10 cellular contexts compared by ENCODE assay signal in the genomic region with DNA sequence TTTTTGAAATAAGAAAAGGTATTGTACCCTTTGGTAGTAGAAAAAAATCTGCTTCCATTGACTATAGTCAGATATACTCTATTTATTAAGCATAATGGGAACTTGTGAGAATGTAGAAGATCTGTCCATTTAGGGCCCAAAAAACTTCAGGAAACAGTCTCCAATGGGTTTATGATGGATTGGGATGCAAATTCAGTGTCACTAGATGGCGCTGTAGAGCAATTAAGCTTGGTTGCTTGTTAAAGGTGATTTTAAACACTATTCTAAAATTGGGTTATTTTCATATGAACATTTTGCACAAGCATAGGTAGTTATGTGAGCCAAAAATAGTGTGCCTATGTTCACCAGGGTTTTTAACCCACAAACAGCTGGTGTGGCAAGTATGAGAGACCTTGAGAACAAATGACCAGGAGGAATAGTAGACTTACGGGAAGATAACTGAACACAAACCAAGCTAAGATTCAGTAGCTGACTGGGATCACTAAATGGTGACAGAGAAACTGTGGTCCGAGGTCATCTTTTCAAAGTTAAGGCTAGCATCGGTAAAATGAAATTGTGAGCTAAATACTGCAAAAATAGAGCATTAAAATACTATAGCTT.
DNase-seq lines count a peak whose midpoint lies in the region; FAIRE-seq and TF ChIP-seq lines count a peak whose summit lies in the region.
"Had no signal": no experiment of that assay in that cellular context is flagged by ENCODE, and none has a peak within 500 bp of the region (broad histone marks: within the 10 kb centered on the region; RNA-seq: fewer than 3 reads in every experiment).

No MANE protein-coding gene starts in this region.

- FAIRE-seq in endothelial cell of umbilical vein (lab: Jason Lieb, UNC), result peak; percentile 87

- H3K27me3 Mint-ChIP-seq in H9 (ENCODE audit: low read depth), result no peaks in the 10 kb centered on the region
- H3K27me3 Mint-ChIP-seq: activated naive CD4-positive, alpha-beta T cell treated with anti-CD3 and anti-CD28 coated beads, Interleukin-2, amount 50 U/mL, for 24 hours had no signal

- CTCF ChIA-PET in PC-9 (lab: Charles Lee) (interaction anchor here (0.5 to 0.7 kb wide), 2 partner anchors 45 to 278 kb away, joined by 3 to 6 read pairs; no protein-coding TSS in a partner anchor), endothelial cell of umbilical vein (lab: Charles Lee) (interaction anchor here (0.6 to 3.6 kb wide), 51 partner anchors 8 to 1004 kb away, joined by 3 to 60 read pairs (median 3); no protein-coding TSS in a partner anchor)

- H3K27ac ChIP-seq in H9 (ENCODE audit: insufficient read length, low read depth, low read length) (no peak overlapping the region), PC-9 (no peak overlapping the region), endothelial cell of umbilical vein (ENCODE audit: insufficient read depth, low read depth, low read length) (no peak overlapping the region), osteoblast (ENCODE audit: low read depth, low read length) (no peak overlapping the region)

- no peaks in the 10 kb centered on the region for H3K79me1 ChIP-seq in H9 (ENCODE audit: insufficient read depth, low read depth, low read length, poor library complexity, severe bottlenecking)

- no peak overlapping the region for H3K27ac Mint-ChIP-seq in H9
- H3K27ac Mint-ChIP-seq: activated naive CD4-positive, alpha-beta T cell treated with anti-CD3 and anti-CD28 coated beads, Interleukin-2, amount 50 U/mL, for 24 hours; CD8-positive, alpha-beta memory T cell had no signal

- H3K27me3 ChIP-seq in H9 (ENCODE audit: insufficient read depth, low read length), result no peaks in the 10 kb centered on the region
- no peaks in the 10 kb centered on the region for H3K27me3 ChIP-seq in PC-9 (ENCODE audit: insufficient read depth, low read depth)
- peaks cover 4 to 9% of the 10 kb centered on the region in 2 experiments for H3K27me3 ChIP-seq in endothelial cell of umbilical vein (ENCODE audit: control insufficient read depth in 2 of 2, insufficient read depth in 2 of 2, low read length in 2 of 2)
- no peaks in the 10 kb centered on the region for H3K27me3 ChIP-seq in osteoblast (ENCODE audit: insufficient read depth, low read length)

- no peaks in the 10 kb centered on the region for H3K23me2 ChIP-seq in H9 (ENCODE audit: insufficient read length, low read depth, low read length, poor library complexity, severe bottlenecking)

- H2AK5ac ChIP-seq in H9 (ENCODE audit: insufficient read length, low read length), result no peak overlapping the region

- H3K9me2 ChIP-seq in PC-9 (ENCODE audit: insufficient read depth), result no peaks in the 10 kb centered on the region

- H4K8ac ChIP-seq in H9 (replicated peaks; ENCODE audit: insufficient read length, low read depth, low read length), result no peak overlapping the region

- peak; percentile 3 for DNase-seq in NCI-H146 (lab: John Stamatoyannopoulos, UW)
- DNase-seq in NCI-H146 treated with DMSO at 0.1 percent for 48 hours (lab: John Stamatoyannopoulos, UW; ENCODE audit: unreplicated experiment), result no peak
- no peak for DNase-seq in H9
- DNase-seq in PC-9, result peak; percentile 20 to 41
- peak; percentile 61 for DNase-seq in endothelial cell of umbilical vein (ENCODE audit: low read depth, low spot score)
- no peak for DNase-seq in osteoblast (ENCODE audit: insufficient read length, low spot score, missing footprints)
- no peak for DNase-seq in NCI-H774 (lab: John Stamatoyannopoulos, UW)
- DNase-seq in NCI-H524 treated with DMSO at 0.1 percent for 48 hours (lab: John Stamatoyannopoulos, UW), result no peak

- no peak for TF ChIP-seq POLR2A in endothelial cell of umbilical vein (IDR thresholded peaks at IDR 0.05; ENCODE audit: low read depth, low read length)

- H4K5ac ChIP-seq in H9 (ENCODE audit: insufficient read length, low read depth, low read length), result no peak overlapping the region

- H4K20me1 ChIP-seq in H9 (ENCODE audit: control insufficient read depth, insufficient read depth, insufficient read length), result no peaks in the 10 kb centered on the region
- H4K20me1 ChIP-seq in PC-9 (ENCODE audit: insufficient read depth), result no peaks in the 10 kb centered on the region
- no peaks in the 10 kb centered on the region for H4K20me1 ChIP-seq in endothelial cell of umbilical vein (replicated peaks; ENCODE audit: control insufficient read depth, extremely low read depth, insufficient read depth, low read length)
- H4K20me1 ChIP-seq in osteoblast (ENCODE audit: insufficient read depth, low read length), result no peaks in the 10 kb centered on the region

- H3K23ac ChIP-seq in H9 (ENCODE audit: insufficient read length, low read depth, low read length), result no peak overlapping the region

- H3K4me3 Mint-ChIP-seq in H9, result no peak overlapping the region
- H3K4me3 Mint-ChIP-seq: activated naive CD4-positive, alpha-beta T cell treated with anti-CD3 and anti-CD28 coated beads, Interleukin-2, amount 50 U/mL, for 24 hours; CD8-positive, alpha-beta memory T cell had no signal

- no peaks in the 10 kb centered on the region for H3K9me3 Mint-ChIP-seq in H9
- H3K9me3 Mint-ChIP-seq: activated naive CD4-positive, alpha-beta T cell treated with anti-CD3 and anti-CD28 coated beads, Interleukin-2, amount 50 U/mL, for 24 hours; CD8-positive, alpha-beta memory T cell had no signal

- intact Hi-C loops in PC-9 (cut with micrococcal nuclease; ENCODE audit: unreplicated experiment) (loop anchor here (5.0 to 10.0 kb wide), 2 partner anchors 247 to 820 kb away; no protein-coding TSS in a partner anchor), endothelial cell of umbilical vein (cut with micrococcal nuclease) (loop anchor here (1.0 to 5.0 kb wide), 3 partner anchors 242 to 1002 kb away; no protein-coding TSS in a partner anchor)

- BruUV-seq in PC-9 (replicated peaks; lab: Mats Ljungman, UMichigan) (no TSS peak), endothelial cell of umbilical vein (replicated peaks; lab: Mats Ljungman, UMichigan) (no TSS peak)

- no peak overlapping the region for H2BK120ac ChIP-seq in H9 (ENCODE audit: low read depth, low read length, poor library complexity, severe bottlenecking)

- POLR2A ChIA-PET in PC-9 (lab: Charles Lee; ENCODE audit: unreplicated experiment) (no interaction called here), endothelial cell of umbilical vein (lab: Charles Lee) (no interaction called here)

- no peak overlapping the region for H3K4me3 ChIP-seq in PC-9
- no peak overlapping the region for H3K4me3 ChIP-seq in endothelial cell of umbilical vein (replicated peaks in 1 of 3; ENCODE audit: insufficient read depth in 1 of 3, low read depth in 1 of 3, low read length in 3 of 3)
- H3K4me3 ChIP-seq in osteoblast (ENCODE audit: insufficient read depth, low read length), result no peak overlapping the region

- H3K4me2 ChIP-seq in H9 (ENCODE audit: insufficient read depth, insufficient read length, low read length), result no peak overlapping the region
- H3K4me2 ChIP-seq in PC-9, result no peak overlapping the region
- H3K4me2 ChIP-seq in endothelial cell of umbilical vein (ENCODE audit: insufficient read depth, low read length), result no peak overlapping the region
- no peak overlapping the region for H3K4me2 ChIP-seq in osteoblast (ENCODE audit: insufficient read depth, low read length)

- H2BK15ac ChIP-seq in H9 (ENCODE audit: low read depth, low read length), result no peak overlapping the region

- WGBS in H9 (ENCODE audit: extremely low coverage, insufficient read length, low lambda C conversion rate), result no CpG with 5 or more reads among the region's 4 CpGs

- no peak overlapping the region for H2BK5ac ChIP-seq in H9 (ENCODE audit: insufficient read length, low read length)

- H3T11ph ChIP-seq in H9 (ENCODE audit: low read length), result no peak overlapping the region

- H3K4me1 ChIP-seq in H9 (ENCODE audit: insufficient read depth, low read length) (no peaks in the 10 kb centered on the region), PC-9 (replicated peaks; ENCODE audit: insufficient read depth) (no peaks in the 10 kb centered on the region), endothelial cell of umbilical vein (ENCODE audit: control insufficient read depth, extremely low read depth, insufficient read depth, low read length) (no peaks in the 10 kb centered on the region), osteoblast (ENCODE audit: insufficient read depth, low read length) (no peaks in the 10 kb centered on the region)

- no peak overlapping the region for H4K91ac ChIP-seq in H9 (ENCODE audit: insufficient read length, low read depth, low read length)

- no peaks in the 10 kb centered on the region for H3K36me3 ChIP-seq in PC-9 (ENCODE audit: low read depth)
- H3K36me3 ChIP-seq in endothelial cell of umbilical vein (ENCODE audit: control insufficient read depth in 2 of 2, extremely low read depth in 1 of 2, insufficient read depth in 2 of 2, low read length in 2 of 2), result no peaks in the 10 kb centered on the region
- no peaks in the 10 kb centered on the region for H3K36me3 ChIP-seq in osteoblast (ENCODE audit: insufficient read depth, low read length)

- dilution Hi-C loops in endothelial cell of umbilical vein (cut with MboI; ENCODE audit: extremely low pct_ligation_motif_present, low sequenced_read_pairs), result no loop called here

- no peak overlapping the region for H3K14ac ChIP-seq in H9 (ENCODE audit: insufficient read depth, low read length)

- no peak overlapping the region for H2BK20ac ChIP-seq in H9 (ENCODE audit: low read depth, low read length, poor library complexity, severe bottlenecking)

- H3K79me2 ChIP-seq in H9 (ENCODE audit: insufficient read depth, low read length), result no peaks in the 10 kb centered on the region
- H3K79me2 ChIP-seq in PC-9 (ENCODE audit: low read depth), result no peaks in the 10 kb centered on the region
- no peaks in the 10 kb centered on the region for H3K79me2 ChIP-seq in endothelial cell of umbilical vein (ENCODE audit: control insufficient read depth, insufficient read depth, low read length)
- H3K79me2 ChIP-seq in osteoblast (ENCODE audit: insufficient read depth, low read length), result no peaks in the 10 kb centered on the region

- H3K9me3 ChIP-seq in H9 (ENCODE audit: control insufficient read depth, low read depth, low read length) (no peaks in the 10 kb centered on the region), PC-9 (ENCODE audit: insufficient read depth, low read depth) (no peaks in the 10 kb centered on the region), endothelial cell of umbilical vein (replicated peaks; ENCODE audit: control insufficient read depth, insufficient read depth, low read length) (no peaks in the 10 kb centered on the region), osteoblast (ENCODE audit: low read depth, low read length) (no peaks in the 10 kb centered on the region)

- no peak overlapping the region for H3K9ac ChIP-seq in H9 (ENCODE audit: extremely low read depth, insufficient read length, low read length)
- no peak overlapping the region for H3K9ac ChIP-seq in endothelial cell of umbilical vein (replicated peaks; ENCODE audit: extremely low read depth, insufficient read depth, low read length)

- H3K4me1 Mint-ChIP-seq in H9, result no peaks in the 10 kb centered on the region
- H3K4me1 Mint-ChIP-seq: activated naive CD4-positive, alpha-beta T cell treated with anti-CD3 and anti-CD28 coated beads, Interleukin-2, amount 50 U/mL, for 24 hours; CD8-positive, alpha-beta memory T cell had no signal

- no peak overlapping the region for H2BK12ac ChIP-seq in H9 (ENCODE audit: insufficient read length, low read depth, low read length)

- H3K56ac ChIP-seq in H9 (ENCODE audit: insufficient read length, low read depth, low read length), result no peak overlapping the region

- H3K36me3 Mint-ChIP-seq in H9 (ENCODE audit: insufficient read depth in 1 of 3, low read depth in 3 of 3), result no peaks in the 10 kb centered on the region
- H3K36me3 Mint-ChIP-seq: activated naive CD4-positive, alpha-beta T cell treated with anti-CD3 and anti-CD28 coated beads, Interleukin-2, amount 50 U/mL, for 24 hours; CD8-positive, alpha-beta memory T cell had no signal

- no peak overlapping the region for H3K18ac ChIP-seq in H9 (ENCODE audit: insufficient read length, low read depth, low read length)

- H3K4ac ChIP-seq in H9 (ENCODE audit: low read depth, low read length), result no peak overlapping the region

- no peaks in the 10 kb centered on the region for H3F3A ChIP-seq in PC-9 (ENCODE audit: insufficient read depth, low read depth)

- H2AFZ ChIP-seq in H9 (ENCODE audit: low read length) (no peak overlapping the region), PC-9 (no peak overlapping the region), endothelial cell of umbilical vein (ENCODE audit: low read depth, low read length) (no peak overlapping the region), osteoblast (ENCODE audit: low read length) (no peak overlapping the region)

- TF ChIP-seq CTCF in H9 (conservative IDR thresholded peaks at IDR 0.05), result peak; percentile 86
- TF ChIP-seq CTCF in PC-9 (conservative IDR thresholded peaks at IDR 0.05), result peak; percentile 78
- TF ChIP-seq CTCF in endothelial cell of umbilical vein (IDR thresholded peaks at IDR 0.05; ENCODE audit: extremely low read depth in 1 of 2, insufficient read depth in 1 of 2, low read depth in 1 of 2, low read length in 2 of 2), result peak; percentile 55 to 59
- TF ChIP-seq CTCF in osteoblast (IDR thresholded peaks at IDR 0.05; ENCODE audit: extremely low read depth, low read depth, low read length), result peak; percentile 87

- H3K9me1 ChIP-seq in endothelial cell of umbilical vein (replicated peaks; ENCODE audit: control insufficient read depth, extremely low read depth, insufficient read depth, low read length), result no peaks in the 10 kb centered on the region

Comparison
In these comparisons a context has a peak if more than half of its experiments do, and no peak if none do; other contexts are left out.
1. DNase-seq: peak in NCI-H146 (single experiment), PC-9 (2 of 2) and endothelial cell of umbilical vein (single experiment); none in NCI-H146 treated with DMSO at 0.1 percent for 48 hours (single experiment), H9 (single experiment), osteoblast (single experiment), NCI-H774 (single experiment) and NCI-H524 treated with DMSO at 0.1 percent for 48 hours (single experiment).
2. Peak in every context shown above with its lines, with median percentiles within 50 percentile points of each other: CTCF ChIP-seq.